ENCODE assay signal across 9 cellular contexts in genomic region chr2:241863021-241863954, GRCh38. TPM values are rescaled to one million over a fixed set of nuclear protein-coding genes. Genes with fewer than 3 reads are reported as not detected.
A peak's percentile ranks its signal among the peaks of the same experiment; 100 is the strongest.
DNase-seq lines count a peak whose midpoint lies in the region; TF ChIP-seq lines count a peak whose summit lies in the region.
"Had no signal": no experiment of that assay in that cellular context is flagged by ENCODE, and none has a peak within 500 bp of the region (broad histone marks: within the 10 kb centered on the region; RNA-seq: fewer than 3 reads in every experiment).

No MANE protein-coding gene starts in this region.

- no peak overlapping the region for H3K4me3 ChIP-seq in cardiac fibroblast (replicated peaks in 1 of 2; ENCODE audit: low read depth in 2 of 2, low read length in 2 of 2)
- H3K4me3 ChIP-seq: K562 had no signal

- TF ChIP-seq CTCF in cardiac fibroblast (IDR thresholded peaks at IDR 0.05; ENCODE audit: low read depth, low read length) (no peak), GM10266 (IDR thresholded peaks at IDR 0.05; ENCODE audit: control insufficient read depth, insufficient read depth, low read depth, missing control alignments) (no peak)

- DNase-seq in EL (peak; percentile 62), RPMI7951 (ENCODE audit: low read depth) (peak; percentile 79), cardiac fibroblast (ENCODE audit: low read depth in 2 of 2) (peak; percentile 41), NCI-H510A treated with DMSO at 0.1 percent for 48 hours (lab: John Stamatoyannopoulos, UW) (no peak), SHP77 (lab: John Stamatoyannopoulos, UW) (no peak), amniotic stem cell (lab: John Stamatoyannopoulos, UW) (no peak), GM10266 (ENCODE audit: extremely low spot score) (no peak)
- peak; percentile 28 to 33 for DNase-seq in stimulated activated CD4-positive, alpha-beta T cell treated with anti-CD3 and anti-CD28 coated beads, Interleukin-15, amount 100 ng/mL, for 1 hour (ENCODE audit: low read depth in 1 of 2, low spot score in 1 of 2)

RNA-seq across cellular contexts. Expression of gene PDCD1, which starts 4.6 kb away (rescaled TPM):
- total RNA-seq in RPMI7951 (2014; rRNA removed; shearing (Covaris generic)), result not detected in 2 replicates

RNA-seq across cellular contexts. Expression of gene RTP5, which starts 6.2 kb away (rescaled TPM):
- total RNA-seq in RPMI7951 (2014; rRNA removed; shearing (Covaris generic)), result not detected in 2 replicates
- total RNA-seq: K562 had no signal

RNA-seq across cellular contexts. Expression of gene NEU4, which starts 54.3 kb away (rescaled TPM):
- total RNA-seq in RPMI7951 (2014; rRNA removed; shearing (Covaris generic)), result not detected in 2 replicates

Comparison
In these comparisons a context has a peak if more than half of its experiments do, and no peak if none do; other contexts are left out.
1. DNase-seq: peak in EL (single experiment), RPMI7951 (single experiment), cardiac fibroblast (2 of 2) and stimulated activated CD4-positive, alpha-beta T cell treated with anti-CD3 and anti-CD28 coated beads, Interleukin-15, amount 100 ng/mL, for 1 hour (2 of 2); none in NCI-H510A treated with DMSO at 0.1 percent for 48 hours (single experiment), SHP77 (0 of 2), amniotic stem cell (single experiment) and GM10266 (single experiment).